In genomic region chr2:38440655-38441054, GRCh38 we compare ENCODE assay signal across 1 cellular context.
TF ChIP-seq lines count a peak whose summit lies in the region.

No MANE protein-coding gene starts in this region.

TF ChIP-seq in K562, 482 proteins besides CTCF, POLR2A, EP300 and RAD21 (continued from another document):
- TF ChIP-seq ZBTB34 (CRISPR knock-in tag; IDR thresholded peaks at IDR 0.05) (no peak), ILK (tag; IDR thresholded peaks at IDR 0.05; ENCODE audit: borderline replicate concordance, low read depth) (no peak), IRF9 (tag; IDR thresholded peaks at IDR 0.05) (no peak), CREB3 (tag; conservative IDR thresholded peaks at IDR 0.05; ENCODE audit: low read depth) (no peak), PHF8 (IDR thresholded peaks at IDR 0.05; ENCODE audit: borderline replicate concordance, low read length) (no peak), SMARCB1 (IDR thresholded peaks at IDR 0.05; ENCODE audit: insufficient read length, low read depth) (no peak), CXXC5 (CRISPR knock-in tag; IDR thresholded peaks at IDR 0.05) (peak; percentile 80), HDAC3 (IDR thresholded peaks at IDR 0.05; ENCODE audit: borderline replicate concordance, partially characterized antibody) (peak; percentile 48), U2AF2 (optimal IDR thresholded peaks at IDR 0.05; ENCODE audit: low read depth, low read length) (no peak), PURB (CRISPR knock-in tag; IDR thresholded peaks at IDR 0.05; ENCODE audit: low read depth) (no peak), STAT5A (IDR thresholded peaks at IDR 0.05; ENCODE audit: borderline replicate concordance, low read length) (peak; percentile 68), BACH1 (tag; IDR thresholded peaks at IDR 0.05) (no peak), HDAC8 (tag; IDR thresholded peaks at IDR 0.05) (no peak), HBP1 (CRISPR knock-in tag; IDR thresholded peaks at IDR 0.05) (no peak), ZNF143 (CRISPR knock-in tag; IDR thresholded peaks at IDR 0.05) (no peak), ZNF551 (CRISPR knock-in tag; IDR thresholded peaks at IDR 0.05) (no peak), TBL1XR1 (IDR thresholded peaks at IDR 0.05; ENCODE audit: low read length in 2 of 2) (0 out of 4 replicates have a peak, but pooled peaks of 1 of the 2 experiments have one; percentile 41), ZNF24 (IDR thresholded peaks at IDR 0.05) (peak; percentile 41; the same call in 1 of the 2 replicates), HMG20B (CRISPR knock-in tag; IDR thresholded peaks at IDR 0.05) (no peak), TFAP4 (CRISPR knock-in tag; IDR thresholded peaks at IDR 0.05; ENCODE audit: borderline replicate concordance) (no peak), ID3 (CRISPR knock-in tag; IDR thresholded peaks at IDR 0.05) (no peak), ID3 (tag; IDR thresholded peaks at IDR 0.05) (peak; percentile 55; the same call in 1 of the 2 replicates), IRF2 (CRISPR knock-in tag; IDR thresholded peaks at IDR 0.05) (no peak), CTBP1 (IDR thresholded peaks at IDR 0.05; ENCODE audit: borderline replicate concordance) (peak; percentile 87), RBM17 (IDR thresholded peaks at IDR 0.05; ENCODE audit: borderline replicate concordance, low read depth, low read length) (no peak)
